8 cellular contexts compared by ENCODE assay signal in the genomic region with DNA sequence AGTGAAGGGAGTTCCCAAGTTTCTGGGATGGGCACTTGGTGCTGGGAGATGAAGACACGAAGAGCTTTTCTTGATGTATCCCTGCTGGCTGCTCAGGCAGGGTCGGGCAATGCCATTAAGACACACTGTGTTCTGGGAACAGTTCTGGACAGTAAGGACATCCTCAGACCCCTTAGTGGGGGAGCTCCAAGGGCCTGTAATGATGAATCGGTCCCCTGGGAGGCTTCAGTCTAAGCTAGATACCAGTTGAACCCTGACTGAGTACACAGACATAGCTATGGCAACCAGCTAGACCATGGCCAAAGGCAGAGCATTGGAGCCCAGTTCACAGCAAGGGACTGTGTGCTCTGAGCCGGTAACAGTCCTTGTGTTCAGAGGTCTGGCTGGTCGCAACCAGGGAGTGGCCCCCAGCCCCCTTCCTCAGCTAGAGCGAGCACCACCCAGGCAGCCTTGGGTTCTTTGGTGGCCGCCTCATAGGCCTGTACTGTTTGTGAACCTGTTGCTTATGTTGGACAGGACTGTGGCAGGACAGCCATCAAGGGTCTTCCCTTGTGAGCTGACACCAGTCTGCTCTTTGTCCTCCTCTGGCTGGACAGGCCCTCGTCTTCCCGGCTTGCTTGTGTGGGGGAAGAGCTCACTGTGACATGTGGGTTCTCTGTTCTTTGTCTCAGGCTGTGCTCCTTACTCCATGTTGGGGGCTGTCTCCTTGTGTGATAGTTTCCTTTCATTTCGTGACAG. TPM values are rescaled to one million over a fixed set of nuclear protein-coding genes. Genes with fewer than 3 reads are reported as not detected.
DNase-seq lines count a peak whose midpoint lies in the region; ATAC-seq and TF ChIP-seq lines count a peak whose summit lies in the region.

No MANE protein-coding gene starts in this region.

- TF ChIP-seq CTCF in WTC11 (IDR thresholded peaks at IDR 0.05) (no peak), foreskin keratinocyte (conservative IDR thresholded peaks at IDR 0.05) (no peak), sigmoid colon (IDR thresholded peaks at IDR 0.05) (no peak)

- peaks cover 0 to 23% (median 12%) of the 10 kb centered on the region in 4 donors for H3K36me3 ChIP-seq in sigmoid colon

- H3K36me3 Mint-ChIP-seq in WTC11, result peaks cover 18% of the 10 kb centered on the region

- H3K4me1 ChIP-seq in foreskin keratinocyte, result peaks cover 45% of the 10 kb centered on the region
- H3K4me1 ChIP-seq in sigmoid colon, result peaks cover 3 to 73% (median 62%) of the 10 kb centered on the region in 4 donors

- H3K27ac ChIP-seq in foreskin keratinocyte (peak overlapping the region; percentile 96), sigmoid colon (peak overlapping the region; percentile 77 to 89 (median 82))

- peaks cover 29% of the 10 kb centered on the region for H3K4me1 Mint-ChIP-seq in WTC11

- no peak overlapping the region for H3K4me3 ChIP-seq in sigmoid colon

- H3K27me3 ChIP-seq in foreskin keratinocyte, result no peaks in the 10 kb centered on the region
- no peaks in the 10 kb centered on the region for H3K27me3 ChIP-seq in sigmoid colon

- intact Hi-C loops in sigmoid colon (cut with DNase I), result no loop called here

- no peak for TF ChIP-seq POLR2A in sigmoid colon (IDR thresholded peaks at IDR 0.05)

- no peaks in the 10 kb centered on the region for H3K9me3 ChIP-seq in sigmoid colon

- WGBS in sigmoid colon, 2 donors, result 87 to 88% methylated on average over 10 of the region's 10 CpGs

- no peak for ATAC-seq in WTC11
- ATAC-seq in foreskin keratinocyte, result no peak
- no peak for ATAC-seq in GM18498 (IDR thresholded peaks at IDR 0.05; ENCODE audit: unreplicated experiment)

- POLR2A ChIA-PET in WTC11 (lab: Charles Lee), result no interaction called here

- CTCF ChIA-PET in WTC11 (lab: Charles Lee), result interaction anchor here (0.6 to 2.9 kb wide), 5 partner anchors 14 to 381 kb away, joined by 3 to 14 read pairs (median 3); no protein-coding TSS in a partner anchor

- H3K27me3 Mint-ChIP-seq in WTC11 (ENCODE audit: low read depth), result no peaks in the 10 kb centered on the region; the same call in 1 of the 2 replicates

- H3K4me3 Mint-ChIP-seq in WTC11, result no peak overlapping the region

- H3K9me3 Mint-ChIP-seq in WTC11, result peaks cover 6% of the 10 kb centered on the region

- peak; percentile 22 for DNase-seq in D341Med (ENCODE audit: low spot score)
- no peak for DNase-seq in WTC11 (ENCODE audit: low spot score)
- DNase-seq in foreskin keratinocyte, result no peak
- no peak for DNase-seq in sigmoid colon
- no peak for DNase-seq in SHP77 treated with DMSO at 0.1 percent for 48 hours (lab: John Stamatoyannopoulos, UW)
- no peak for DNase-seq in GM19240 (ENCODE audit: insufficient read length, low spot score)
- DNase-seq in HK-2 (ENCODE audit: unreplicated experiment), result no peak

- H3K27ac Mint-ChIP-seq in WTC11, result peak overlapping the region; percentile 83

- TF ChIP-seq EP300 in sigmoid colon (IDR thresholded peaks at IDR 0.05), result no peak

TF ChIP-seq in WTC11, 78 proteins besides CTCF, POLR2A, EP300 and RAD21 (continues in another document):
- no peak for TF ChIP-seq TEAD4 (CRISPR knock-in tag; IDR thresholded peaks at IDR 0.05)
- TF ChIP-seq, protein P1, sequence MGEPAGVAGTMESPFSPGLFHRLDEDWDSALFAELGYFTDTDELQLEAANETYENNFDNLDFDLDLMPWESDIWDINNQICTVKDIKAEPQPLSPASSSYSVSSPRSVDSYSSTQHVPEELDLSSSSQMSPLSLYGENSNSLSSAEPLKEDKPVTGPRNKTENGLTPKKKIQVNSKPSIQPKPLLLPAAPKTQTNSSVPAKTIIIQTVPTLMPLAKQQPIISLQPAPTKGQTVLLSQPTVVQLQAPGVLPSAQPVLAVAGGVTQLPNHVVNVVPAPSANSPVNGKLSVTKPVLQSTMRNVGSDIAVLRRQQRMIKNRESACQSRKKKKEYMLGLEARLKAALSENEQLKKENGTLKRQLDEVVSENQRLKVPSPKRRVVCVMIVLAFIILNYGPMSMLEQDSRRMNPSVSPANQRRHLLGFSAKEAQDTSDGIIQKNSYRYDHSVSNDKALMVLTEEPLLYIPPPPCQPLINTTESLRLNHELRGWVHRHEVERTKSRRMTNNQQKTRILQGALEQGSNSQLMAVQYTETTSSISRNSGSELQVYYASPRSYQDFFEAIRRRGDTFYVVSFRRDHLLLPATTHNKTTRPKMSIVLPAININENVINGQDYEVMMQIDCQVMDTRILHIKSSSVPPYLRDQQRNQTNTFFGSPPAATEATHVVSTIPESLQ (CRISPR knock-in tag; IDR thresholded peaks at IDR 0.05), result no peak
- TF ChIP-seq RORB (CRISPR knock-in tag; IDR thresholded peaks at IDR 0.05), result no peak
- no peak for TF ChIP-seq OVOL2 (CRISPR knock-in tag; IDR thresholded peaks at IDR 0.05; ENCODE audit: borderline replicate concordance)
- TF ChIP-seq SMAD3 (CRISPR knock-in tag; IDR thresholded peaks at IDR 0.05; ENCODE audit: borderline replicate concordance), result no peak
- no peak for TF ChIP-seq GRHL2 (CRISPR knock-in tag; IDR thresholded peaks at IDR 0.05; ENCODE audit: insufficient replicate concordance, severe bottlenecking)
- TF ChIP-seq ZNF121 (CRISPR knock-in tag; IDR thresholded peaks at IDR 0.05), result no peak
- TF ChIP-seq, protein P2, sequence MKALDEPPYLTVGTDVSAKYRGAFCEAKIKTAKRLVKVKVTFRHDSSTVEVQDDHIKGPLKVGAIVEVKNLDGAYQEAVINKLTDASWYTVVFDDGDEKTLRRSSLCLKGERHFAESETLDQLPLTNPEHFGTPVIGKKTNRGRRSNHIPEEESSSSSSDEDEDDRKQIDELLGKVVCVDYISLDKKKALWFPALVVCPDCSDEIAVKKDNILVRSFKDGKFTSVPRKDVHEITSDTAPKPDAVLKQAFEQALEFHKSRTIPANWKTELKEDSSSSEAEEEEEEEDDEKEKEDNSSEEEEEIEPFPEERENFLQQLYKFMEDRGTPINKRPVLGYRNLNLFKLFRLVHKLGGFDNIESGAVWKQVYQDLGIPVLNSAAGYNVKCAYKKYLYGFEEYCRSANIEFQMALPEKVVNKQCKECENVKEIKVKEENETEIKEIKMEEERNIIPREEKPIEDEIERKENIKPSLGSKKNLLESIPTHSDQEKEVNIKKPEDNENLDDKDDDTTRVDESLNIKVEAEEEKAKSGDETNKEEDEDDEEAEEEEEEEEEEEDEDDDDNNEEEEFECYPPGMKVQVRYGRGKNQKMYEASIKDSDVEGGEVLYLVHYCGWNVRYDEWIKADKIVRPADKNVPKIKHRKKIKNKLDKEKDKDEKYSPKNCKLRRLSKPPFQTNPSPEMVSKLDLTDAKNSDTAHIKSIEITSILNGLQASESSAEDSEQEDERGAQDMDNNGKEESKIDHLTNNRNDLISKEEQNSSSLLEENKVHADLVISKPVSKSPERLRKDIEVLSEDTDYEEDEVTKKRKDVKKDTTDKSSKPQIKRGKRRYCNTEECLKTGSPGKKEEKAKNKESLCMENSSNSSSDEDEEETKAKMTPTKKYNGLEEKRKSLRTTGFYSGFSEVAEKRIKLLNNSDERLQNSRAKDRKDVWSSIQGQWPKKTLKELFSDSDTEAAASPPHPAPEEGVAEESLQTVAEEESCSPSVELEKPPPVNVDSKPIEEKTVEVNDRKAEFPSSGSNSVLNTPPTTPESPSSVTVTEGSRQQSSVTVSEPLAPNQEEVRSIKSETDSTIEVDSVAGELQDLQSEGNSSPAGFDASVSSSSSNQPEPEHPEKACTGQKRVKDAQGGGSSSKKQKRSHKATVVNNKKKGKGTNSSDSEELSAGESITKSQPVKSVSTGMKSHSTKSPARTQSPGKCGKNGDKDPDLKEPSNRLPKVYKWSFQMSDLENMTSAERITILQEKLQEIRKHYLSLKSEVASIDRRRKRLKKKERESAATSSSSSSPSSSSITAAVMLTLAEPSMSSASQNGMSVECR (CRISPR knock-in tag; IDR thresholded peaks at IDR 0.05; ENCODE audit: borderline replicate concordance), result no peak
- TF ChIP-seq, protein P3, sequence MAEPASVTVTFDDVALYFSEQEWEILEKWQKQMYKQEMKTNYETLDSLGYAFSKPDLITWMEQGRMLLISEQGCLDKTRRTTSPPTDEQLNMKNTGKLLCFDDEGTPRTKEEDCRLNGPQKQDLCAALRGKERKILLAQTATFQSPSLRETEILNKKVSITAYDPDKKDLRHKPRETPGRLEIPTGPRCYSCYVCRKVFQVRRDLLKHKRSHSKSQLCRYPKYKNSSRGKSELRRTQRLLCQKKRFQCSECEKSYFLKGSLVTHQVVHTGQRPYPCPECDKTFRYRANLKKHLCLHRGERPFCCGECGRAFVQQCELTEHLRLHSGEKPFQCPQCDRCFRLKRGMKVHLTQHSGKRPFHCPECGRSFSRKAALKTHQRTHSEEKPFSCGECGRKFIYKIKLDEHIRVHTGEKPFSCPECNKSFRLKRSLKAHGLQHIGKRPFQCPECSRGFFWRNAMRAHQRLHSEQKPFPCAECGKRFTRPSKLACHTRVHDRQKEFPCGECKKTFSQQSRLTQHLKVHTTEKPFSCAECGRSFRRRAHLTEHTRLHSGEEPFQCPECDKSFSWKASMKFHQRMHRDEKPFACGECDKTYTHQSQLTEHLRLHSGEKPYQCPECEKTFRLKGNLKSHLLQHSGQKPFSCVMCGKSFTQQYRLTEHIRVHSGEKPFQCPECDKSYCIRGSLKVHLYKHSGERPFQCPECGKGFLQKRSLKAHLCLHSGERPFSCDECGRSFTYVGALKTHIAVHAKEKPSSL (CRISPR knock-in tag; conservative IDR thresholded peaks at IDR 0.05), result no peak
- no peak for TF ChIP-seq KAT7 (CRISPR knock-in tag; IDR thresholded peaks at IDR 0.05; ENCODE audit: borderline replicate concordance)
- TF ChIP-seq NFYB (CRISPR knock-in tag; conservative IDR thresholded peaks at IDR 0.05; ENCODE audit: low read depth), result no peak
- no peak for TF ChIP-seq NFE2L1 (CRISPR knock-in tag; IDR thresholded peaks at IDR 0.05)
- no peak for TF ChIP-seq TP53 (CRISPR knock-in tag; IDR thresholded peaks at IDR 0.05)

RNA-seq across cellular contexts. Expression of a gene that starts 25.0 kb away (rescaled TPM):
- total RNA-seq in WTC11 (2021) (60.9 to 67.7 TPM (median 62.6 TPM) in 3 replicates), foreskin keratinocyte (49.3 and 61.4 TPM in 2 replicates), sigmoid colon (10 to 100 TPM; 26.4 to 75.3 (median 34.9) TPM)
- polyA plus RNA-seq in foreskin keratinocyte (60.0 and 71.4 TPM in 2 replicates), sigmoid colon (10 to 100 TPM; 25.8 to 86.8 (median 37.5) TPM)

RNA-seq across cellular contexts. Expression of a gene that starts 36.8 kb away (rescaled TPM):
- total RNA-seq in WTC11 (2021) (9.9 to 15.7 TPM (median 12.1 TPM) in 3 replicates), foreskin keratinocyte (12.4 and 14.3 TPM in 2 replicates), sigmoid colon (10 to 100 TPM; 26.4 to 39.6 (median 32.7) TPM)
- polyA plus RNA-seq in foreskin keratinocyte (10.7 and 12.5 TPM in 2 replicates), sigmoid colon (10 to 100 TPM in 1 of 3 donors, 1 to 10 TPM in 2; 5.4 to 14.0 (median 6.0) TPM)
